Comparison of ENCODE assay signal across 17 cellular contexts in genomic region chr2:129334128-129334527, GRCh38.
DNase-seq lines count a peak whose midpoint lies in the region; ATAC-seq and TF ChIP-seq lines count a peak whose summit lies in the region.
"Had no signal": no experiment of that assay in that cellular context is flagged by ENCODE, and none has a peak within 500 bp of the region (broad histone marks: within the 10 kb centered on the region; RNA-seq: fewer than 3 reads in every experiment).

No MANE protein-coding gene starts in this region.

- H3K36me3 ChIP-seq in left ventricle myocardium inferior: no peaks in the 10 kb centered on the region
- H3K36me3 ChIP-seq in heart left ventricle: no peaks in the 10 kb centered on the region
- H3K36me3 ChIP-seq in tibial artery: no peaks in the 10 kb centered on the region
- H3K36me3 ChIP-seq in A673 (ENCODE audit: insufficient read depth, low read length, poor library complexity, severe bottlenecking): no peaks in the 10 kb centered on the region
- H3K36me3 ChIP-seq: BLaER1 treated with 17β-estradiol and CSF1 and Interleukin-3, amounts not matched to agents 10 nM and 100 nM had no signal

- H3K27me3 ChIP-seq in left ventricle myocardium inferior (ENCODE audit: low read depth) (no peaks in the 10 kb centered on the region), heart left ventricle (no peaks in the 10 kb centered on the region), tibial artery (no peaks in the 10 kb centered on the region), A673 (replicated peaks; ENCODE audit: insufficient read depth, low read depth, low read length, poor library complexity) (no peaks in the 10 kb centered on the region)
- H3K27me3 ChIP-seq: BLaER1 treated with 17β-estradiol and CSF1 and Interleukin-3, amounts not matched to agents 10 nM and 100 nM had no signal

- H3K4me1 ChIP-seq in left ventricle myocardium inferior (peaks cover 12% of the 10 kb centered on the region), heart left ventricle (peaks cover 0 to 7% (median 0%) of the 10 kb centered on the region in 12 donors), tibial artery (peaks cover 0 to 38% (median 8%) of the 10 kb centered on the region in 4 donors), A673 (ENCODE audit: insufficient read depth, low read length, poor library complexity, severe bottlenecking) (no peaks in the 10 kb centered on the region)
- H3K4me1 ChIP-seq: BLaER1 treated with 17β-estradiol and CSF1 and Interleukin-3, amounts not matched to agents 10 nM and 100 nM had no signal

- ATAC-seq in heart left ventricle: no peak
- no peak for ATAC-seq in GM18511 (IDR thresholded peaks at IDR 0.05; ENCODE audit: unreplicated experiment)
- ATAC-seq: CD8-positive, alpha-beta T cell; HCT116; HepG2 had no signal

- intact Hi-C loops in left ventricle myocardium inferior (cut with micrococcal nuclease): no loop called here
- intact Hi-C loops in heart left ventricle (cut with DNase I): no loop called here
- intact Hi-C loops in tibial artery (cut with DNase I; ENCODE audit: low total_unique reads): no loop called here
- intact Hi-C loops in A673 (cut with micrococcal nuclease; ENCODE audit: unreplicated experiment): no loop called here

- no peak for TF ChIP-seq POLR2A in heart left ventricle (IDR thresholded peaks at IDR 0.05)

- POLR2A ChIA-PET in A673 (lab: Charles Lee; ENCODE audit: low non-redundant PET): no interaction called here

- WGBS in heart left ventricle, 4 donors: 76 to 84% (median 79%) methylated on average over 4 to 5 of the region's 5 CpGs

- no peak for TF ChIP-seq CTCF in left ventricle myocardium inferior (IDR thresholded peaks at IDR 0.05; ENCODE audit: borderline replicate concordance)
- no peak for TF ChIP-seq CTCF in heart left ventricle (IDR thresholded peaks at IDR 0.05)
- TF ChIP-seq CTCF in coronary artery (IDR thresholded peaks at IDR 0.05): no peak
- no peak for TF ChIP-seq CTCF in tibial artery (IDR thresholded peaks at IDR 0.05)
- no peak for TF ChIP-seq CTCF in A673 (conservative IDR thresholded peaks at IDR 0.05; ENCODE audit: low read depth, low read length)

- DNase-seq in left ventricle myocardium inferior (no peak), heart left ventricle (no peak), coronary artery (ENCODE audit: low spot score) (no peak), iPS-NIHi7 (ENCODE audit: extremely low spot score) (peak; percentile 28), tibial artery (no peak), midbrain (lab: John Stamatoyannopoulos, UW) (no peak), A673 (ENCODE audit: low spot score) (no peak)
- DNase-seq: 8988T; Calu3; CD8-positive, alpha-beta T cell; DMS79 treated with DMSO at 0.1 percent for 48 hours; GF-D8; HFFc6 had no signal

- H3K4me3 ChIP-seq in left ventricle myocardium inferior: no peak overlapping the region
- H3K4me3 ChIP-seq in heart left ventricle: no peak overlapping the region
- no peak overlapping the region for H3K4me3 ChIP-seq in coronary artery
- H3K4me3 ChIP-seq in tibial artery: no peak overlapping the region
- no peak overlapping the region for H3K4me3 ChIP-seq in A673 (ENCODE audit: low read depth, low read length, poor library complexity, severe bottlenecking)
- H3K4me3 ChIP-seq: BLaER1 treated with 17β-estradiol and CSF1 and Interleukin-3, amounts not matched to agents 10 nM and 100 nM had no signal

- BruUV-seq in A673 (replicated peaks; lab: Mats Ljungman, UMichigan): no TSS peak

- CTCF ChIA-PET in A673 (lab: Charles Lee): no interaction called here

- H3K9me3 ChIP-seq in left ventricle myocardium inferior (replicated peaks) (no peaks in the 10 kb centered on the region), heart left ventricle (peaks cover 0 to 4% (median 0%) of the 10 kb centered on the region in 12 donors), tibial artery (peaks cover 0 to 12% (median 0%) of the 10 kb centered on the region in 3 donors), A673 (ENCODE audit: low read depth, low read length, poor library complexity, severe bottlenecking) (no peaks in the 10 kb centered on the region)

- H3K27ac ChIP-seq in left ventricle myocardium inferior (replicated peaks): peak overlapping the region; percentile 79
- H3K27ac ChIP-seq in heart left ventricle: peak overlapping the region in 4 of 12 donors; percentile 37 to 60 (median 40)
- H3K27ac ChIP-seq in coronary artery: peak overlapping the region; percentile 70 to 75
- H3K27ac ChIP-seq in tibial artery: peak overlapping the region; percentile 60 to 78
- H3K27ac ChIP-seq in A673 (ENCODE audit: low read depth, low read length, poor library complexity, severe bottlenecking): no peak overlapping the region
- H3K27ac ChIP-seq: BLaER1 treated with 17β-estradiol and CSF1 and Interleukin-3, amounts not matched to agents 10 nM and 100 nM had no signal
